In the genomic region with DNA sequence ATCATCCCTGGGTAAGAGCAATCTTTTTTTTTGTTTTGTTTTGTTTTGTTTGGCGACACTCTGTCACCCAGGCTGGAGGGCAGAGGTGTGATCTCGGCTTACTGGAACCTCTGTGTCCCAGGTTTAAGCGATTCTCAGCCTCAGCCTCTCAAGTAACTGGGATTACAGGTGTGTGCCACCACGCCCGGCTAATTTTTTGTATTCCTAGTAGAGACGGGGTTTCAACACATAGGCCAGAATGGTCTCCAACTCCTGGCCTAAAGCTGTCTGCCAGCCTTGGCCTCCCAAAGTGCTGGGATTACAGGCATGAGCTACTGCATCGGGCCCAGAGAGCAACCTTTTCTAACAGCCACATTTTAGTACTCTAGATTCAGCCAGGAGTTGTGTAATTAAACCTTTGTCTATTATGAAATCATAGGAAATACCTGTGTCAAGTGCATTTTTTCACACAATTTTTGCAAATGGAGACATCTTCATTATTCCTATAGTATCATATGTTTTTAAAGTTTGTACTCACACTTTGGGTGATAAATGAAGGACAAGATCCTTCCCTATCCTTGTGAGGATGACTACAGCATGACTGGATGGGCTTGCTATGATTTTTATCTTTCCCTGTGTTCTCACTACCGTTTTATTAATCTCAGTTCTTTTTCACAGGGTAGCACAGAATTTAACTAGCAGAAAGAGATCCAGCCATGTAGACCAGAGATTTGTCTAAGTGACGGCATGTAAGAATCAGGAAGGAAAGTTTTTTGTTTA, we compare ENCODE assay signal across 8 cellular contexts.
A peak's percentile ranks its signal among the peaks of the same experiment; 100 is the strongest.
DNase-seq lines count a peak whose midpoint lies in the region; ATAC-seq and TF ChIP-seq lines count a peak whose summit lies in the region.

No MANE protein-coding gene starts in this region.

- H3K27ac ChIP-seq in CD4-positive, alpha-beta T cell (ENCODE audit: low read depth, low read length): peak overlapping the region; percentile 88

- H3K27me3 Mint-ChIP-seq in CD4-positive, alpha-beta T cell: no peaks in the 10 kb centered on the region
- peaks cover 11% of the 10 kb centered on the region for H3K27me3 Mint-ChIP-seq in brain
- no peaks in the 10 kb centered on the region for H3K27me3 Mint-ChIP-seq in mesothelial cell of epicardium (ENCODE audit: low read depth)

- CTCF ChIA-PET in CD4-positive, alpha-beta T cell (lab: Charles Lee): interaction anchor here (1.6 kb wide), 1 partner anchor 63 kb away, joined by 4 read pairs; a partner anchor contains a TSS

- POLR2A ChIA-PET in CD4-positive, alpha-beta T cell (lab: Charles Lee): interaction anchor here (1.0 to 11.5 kb wide), 15 partner anchors 8 to 1706 kb away, joined by 3 to 1427 read pairs (median 12); a partner anchor contains a TSS

- peaks cover 14% of the 10 kb centered on the region for H3K36me3 Mint-ChIP-seq in CD4-positive, alpha-beta T cell (ENCODE audit: low read depth)
- peaks cover 46% of the 10 kb centered on the region for H3K36me3 Mint-ChIP-seq in brain
- peaks cover 6% of the 10 kb centered on the region for H3K36me3 Mint-ChIP-seq in mesothelial cell of epicardium

- H3K27me3 ChIP-seq in CD4-positive, alpha-beta T cell (ENCODE audit: control insufficient read depth, insufficient read depth, low read length): no peaks in the 10 kb centered on the region
- H3K27me3 ChIP-seq in MG63: no peaks in the 10 kb centered on the region

- H3K4me3 ChIP-seq in MG63: peak overlapping the region; percentile 82

- H3K36me3 ChIP-seq in MG63: peaks cover 22% of the 10 kb centered on the region

- H3K4me3 Mint-ChIP-seq in CD4-positive, alpha-beta T cell: peak overlapping the region; percentile 90
- H3K4me3 Mint-ChIP-seq in brain (peak overlapping the region; percentile 88 to 95 (median 92)), mesothelial cell of epicardium (peak overlapping the region; percentile 86)

- H3K4me1 Mint-ChIP-seq in CD4-positive, alpha-beta T cell (ENCODE audit: low read depth): peaks cover 43% of the 10 kb centered on the region
- H3K4me1 Mint-ChIP-seq in brain: peaks cover 67% of the 10 kb centered on the region
- H3K4me1 Mint-ChIP-seq in mesothelial cell of epicardium: peaks cover 31% of the 10 kb centered on the region

- intact Hi-C loops in CD4-positive, alpha-beta T cell (cut with DNase I, micrococcal nuclease): loop anchor here (2.0 to 10.0 kb wide), 3 partner anchors 15 to 1705 kb away; a partner anchor contains a TSS
- intact Hi-C loops in posterior vena cava (cut with DNase I): no loop called here

- DNase-seq in CD4-positive, alpha-beta T cell: no peak
- peak; percentile 41 for DNase-seq in MG63
- DNase-seq in mesothelial cell of epicardium (ENCODE audit: low spot score in 2 of 2, unreplicated experiment in 2 of 2): no peak
- DNase-seq in posterior vena cava (ENCODE audit: low spot score): no peak
- DNase-seq in NCI-H2081 treated with DMSO at 0.1 percent for 48 hours (lab: John Stamatoyannopoulos, UW): no peak

- TF ChIP-seq CTCF in CD4-positive, alpha-beta T cell (IDR thresholded peaks at IDR 0.05): no peak
- TF ChIP-seq CTCF in brain (conservative IDR thresholded peaks at IDR 0.05): no peak
- no peak for TF ChIP-seq CTCF in mesothelial cell of epicardium (IDR thresholded peaks at IDR 0.05; ENCODE audit: unreplicated experiment)

- no peaks in the 10 kb centered on the region for H3K9me3 ChIP-seq in CD4-positive, alpha-beta T cell (ENCODE audit: control insufficient read depth, low read length)
- H3K9me3 ChIP-seq in MG63: no peaks in the 10 kb centered on the region

- peak overlapping the region; percentile 97 for H3K27ac Mint-ChIP-seq in CD4-positive, alpha-beta T cell
- H3K27ac Mint-ChIP-seq in brain (peak overlapping the region; percentile 50 to 98 (median 97)), mesothelial cell of epicardium (peak overlapping the region; percentile 98)

- ATAC-seq in CD4-positive, alpha-beta T cell (ENCODE audit: poor library complexity): no peak
- ATAC-seq in HG03097 (IDR thresholded peaks at IDR 0.05; ENCODE audit: low FRiP score, unreplicated experiment): no peak
- ATAC-seq in HG03342 (IDR thresholded peaks at IDR 0.05; ENCODE audit: unreplicated experiment): no peak

- H3K9me3 Mint-ChIP-seq in CD4-positive, alpha-beta T cell: no peaks in the 10 kb centered on the region
- H3K9me3 Mint-ChIP-seq in brain (peaks cover 0 to 22% (median 18%) of the 10 kb centered on the region in 5 experiments), mesothelial cell of epicardium (no peaks in the 10 kb centered on the region)

Comparison
In these comparisons a context has a peak if more than half of its experiments do, and no peak if none do; other contexts are left out.
1. intact Hi-C loops: an anchor here in CD4-positive, alpha-beta T cell (2.0 to 10.0 kb wide); none called in posterior vena cava.